Comparison of ENCODE assay signal across 21 cellular contexts in the genomic region with DNA sequence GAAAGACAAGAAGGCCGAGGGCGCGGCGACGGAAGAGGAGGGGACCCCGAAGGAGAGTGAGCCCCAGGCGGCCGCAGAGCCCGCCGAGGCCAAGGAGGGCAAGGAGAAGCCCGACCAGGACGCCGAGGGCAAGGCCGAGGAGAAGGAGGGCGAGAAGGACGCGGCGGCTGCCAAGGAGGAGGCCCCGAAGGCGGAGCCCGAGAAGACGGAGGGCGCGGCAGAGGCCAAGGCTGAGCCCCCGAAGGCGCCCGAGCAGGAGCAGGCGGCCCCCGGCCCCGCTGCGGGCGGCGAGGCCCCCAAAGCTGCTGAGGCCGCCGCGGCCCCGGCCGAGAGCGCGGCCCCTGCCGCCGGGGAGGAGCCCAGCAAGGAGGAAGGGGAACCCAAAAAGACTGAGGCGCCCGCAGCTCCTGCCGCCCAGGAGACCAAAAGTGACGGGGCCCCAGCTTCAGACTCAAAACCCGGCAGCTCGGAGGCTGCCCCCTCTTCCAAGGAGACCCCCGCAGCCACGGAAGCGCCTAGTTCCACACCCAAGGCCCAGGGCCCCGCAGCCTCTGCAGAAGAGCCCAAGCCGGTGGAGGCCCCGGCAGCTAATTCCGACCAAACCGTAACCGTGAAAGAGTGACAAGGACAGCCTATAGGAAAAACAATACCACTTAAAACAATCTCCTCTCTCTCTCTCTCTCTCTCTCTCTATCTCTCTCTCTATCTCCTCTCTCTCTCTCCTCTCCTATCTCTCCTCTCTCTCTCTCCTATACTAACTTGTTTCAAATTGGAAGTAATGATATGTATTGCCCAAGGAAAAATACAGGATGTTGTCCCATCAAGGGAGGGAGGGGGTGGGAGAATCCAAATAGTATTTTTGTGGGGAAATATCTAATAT. TPM values are rescaled to one million over a fixed set of nuclear protein-coding genes. Genes with fewer than 3 reads are reported as not detected.
DNase-seq lines count a peak whose midpoint lies in the region; ATAC-seq, FAIRE-seq and TF ChIP-seq lines count a peak whose summit lies in the region.
"Had no signal": no experiment of that assay in that cellular context is flagged by ENCODE, and none has a peak within 500 bp of the region (broad histone marks: within the 10 kb centered on the region; RNA-seq: fewer than 3 reads in every experiment).

No MANE protein-coding gene starts in this region.

- H3K27ac ChIP-seq in testis: peak overlapping the region in 1 of 2 donors; percentile 50
- no peak overlapping the region for H3K27ac ChIP-seq in mesenchymal stem cell (ENCODE audit: low read length, poor library complexity, severe bottlenecking)
- H3K27ac ChIP-seq: KMS-11, SJSA1 had no signal

- H2BK15ac ChIP-seq in mesenchymal stem cell (ENCODE audit: low read depth, poor library complexity, severe bottlenecking): no peak overlapping the region

- H3K4me3 Mint-ChIP-seq in IgD-negative memory B cell (peak overlapping the region in 1 of 4 donors; percentile 68), activated B cell treated with CpG ODN at 0.5 μM for 24 hours (peak overlapping the region; percentile 15), memory B cell (no peak overlapping the region)
- H3K4me3 Mint-ChIP-seq: CD14-positive monocyte, HFFc6 had no signal

- no peaks in the 10 kb centered on the region for H3K27me3 ChIP-seq in testis
- no peaks in the 10 kb centered on the region for H3K27me3 ChIP-seq in mesenchymal stem cell (ENCODE audit: control insufficient read depth in 1 of 2, insufficient read depth in 1 of 2, low read length in 2 of 2)
- H3K27me3 ChIP-seq: Peyer's patch, SJSA1 had no signal

- no peak for DNase-seq in activated B cell treated with CpG ODN at 0.5 μM for 24 hours
- no peak for DNase-seq in memory B cell (ENCODE audit: low spot score in 2 of 2)
- DNase-seq in testis: peak; percentile 31
- DNase-seq in mesenchymal stem cell: no peak
- DNase-seq in AML-193 (lab: John Stamatoyannopoulos, UW): no peak
- no peak for DNase-seq in HTR-8/SVneo (ENCODE audit: insufficient read length, low spot score)
- DNase-seq: ACHN, DMS79, HFFc6, MV-4-11, NCI-H1694 treated with DMSO at 0.1 percent for 48 hours, NCI-H2227 treated with DMSO at 0.1 percent for 48 hours, NCI-H524, NCI-H82 had no signal

- peaks cover 18% of the 10 kb centered on the region for H3K79me1 ChIP-seq in mesenchymal stem cell (replicated peaks; ENCODE audit: low read length, poor library complexity, severe bottlenecking)

- H3K23ac ChIP-seq in mesenchymal stem cell (ENCODE audit: low read length in 2 of 2): no peak overlapping the region

- no peak for TF ChIP-seq POLR2A in testis (IDR thresholded peaks at IDR 0.05)

- no peak overlapping the region for H3K4ac ChIP-seq in mesenchymal stem cell (ENCODE audit: low read depth in 1 of 2, low read length in 2 of 2)

- H3K14ac ChIP-seq in mesenchymal stem cell (ENCODE audit: low read length in 2 of 2): no peak overlapping the region

- no peaks in the 10 kb centered on the region for H3K4me1 ChIP-seq in testis
- H3K4me1 ChIP-seq in mesenchymal stem cell (ENCODE audit: control insufficient read depth, insufficient read depth, low read depth, low read length): peaks cover 1% of the 10 kb centered on the region

- H3K36me3 Mint-ChIP-seq in IgD-negative memory B cell (peaks cover 8% of the 10 kb centered on the region), activated B cell treated with CpG ODN at 0.5 μM for 24 hours (ENCODE audit: low read depth) (peaks cover 60% of the 10 kb centered on the region), memory B cell (peaks cover 14% of the 10 kb centered on the region)

- 53 to 91% methylated on average over 23 to 57 of the region's 57 CpGs for WGBS in testis, 2 donors
- WGBS in mesenchymal stem cell: 97% methylated on average over 56 of the region's 57 CpGs

- H3K9me3 ChIP-seq in testis: no peaks in the 10 kb centered on the region
- no peaks in the 10 kb centered on the region for H3K9me3 ChIP-seq in mesenchymal stem cell (ENCODE audit: control insufficient read depth, low read length)
- H3K9me3 ChIP-seq: Peyer's patch, SJSA1 had no signal

- no peak overlapping the region for H3K4me2 ChIP-seq in mesenchymal stem cell (ENCODE audit: low read length, poor library complexity, severe bottlenecking)
- H3K4me2 ChIP-seq: KMS-11 had no signal

- intact Hi-C loops in activated B cell treated with CpG ODN at 0.5 μM for 24 hours (cut with micrococcal nuclease): loop anchor here (5.0 kb wide), 1 partner anchor 1422 kb away; no protein-coding TSS in a partner anchor
- intact Hi-C loops in testis (cut with DNase I; ENCODE audit: low total_unique reads): no loop called here

- H3K27me3 Mint-ChIP-seq in IgD-negative memory B cell (no peaks in the 10 kb centered on the region), activated B cell treated with CpG ODN at 0.5 μM for 24 hours (no peaks in the 10 kb centered on the region), memory B cell (no peaks in the 10 kb centered on the region)

- TF ChIP-seq CTCF in activated B cell treated with CpG ODN at 0.5 μM for 24 hours (IDR thresholded peaks at IDR 0.05): no peak
- no peak for TF ChIP-seq CTCF in testis (IDR thresholded peaks at IDR 0.05)

- no peak overlapping the region for H4K8ac ChIP-seq in mesenchymal stem cell (ENCODE audit: low read length)

- H3K4me1 Mint-ChIP-seq in IgD-negative memory B cell: peaks cover 60 to 68% (median 66%) of the 10 kb centered on the region in 3 donors
- H3K4me1 Mint-ChIP-seq in activated B cell treated with CpG ODN at 0.5 μM for 24 hours: peaks cover 87% of the 10 kb centered on the region
- H3K4me1 Mint-ChIP-seq in memory B cell: peaks cover 46% of the 10 kb centered on the region
- H3K4me1 Mint-ChIP-seq: CD14-positive monocyte had no signal

- no peak overlapping the region for H4K91ac ChIP-seq in mesenchymal stem cell (ENCODE audit: low read length)

- peak overlapping the region; percentile 37 to 58 for H3K4me3 ChIP-seq in testis
- H3K4me3 ChIP-seq in mesenchymal stem cell (ENCODE audit: insufficient read depth in 1 of 2, low read depth in 1 of 2, low read length in 2 of 2): no peak overlapping the region
- H3K4me3 ChIP-seq: Peyer's patch, SJSA1 had no signal

- H3K27ac Mint-ChIP-seq in IgD-negative memory B cell (peak overlapping the region; percentile 92 to 95 (median 94)), activated B cell treated with CpG ODN at 0.5 μM for 24 hours (peak overlapping the region; percentile 94), memory B cell (peak overlapping the region; percentile 99)
- H3K27ac Mint-ChIP-seq: HFFc6 had no signal

- no peak overlapping the region for H2AK5ac ChIP-seq in mesenchymal stem cell (ENCODE audit: low read length, severe bottlenecking)

- no peak overlapping the region for H2BK120ac ChIP-seq in mesenchymal stem cell (ENCODE audit: low read depth, low read length)

- H3K36me3 ChIP-seq in testis (ENCODE audit: low read depth, missing control alignments): no peaks in the 10 kb centered on the region
- peaks cover 26 to 61% of the 10 kb centered on the region in 2 experiments for H3K36me3 ChIP-seq in mesenchymal stem cell (ENCODE audit: control insufficient read depth in 1 of 2, insufficient read depth in 2 of 2, low read depth in 1 of 2, low read length in 2 of 2)
- H3K36me3 ChIP-seq: Peyer's patch had no signal

- H2AFZ ChIP-seq in mesenchymal stem cell (ENCODE audit: low read depth, low read length): no peak overlapping the region

- H3K9ac ChIP-seq in mesenchymal stem cell (ENCODE audit: low read length): no peak overlapping the region
- H3K9ac ChIP-seq: KMS-11 had no signal

- no peak overlapping the region for H2BK12ac ChIP-seq in mesenchymal stem cell (ENCODE audit: low read length in 2 of 2)

- no peak for ATAC-seq in activated B cell treated with CpG ODN at 0.5 μM for 24 hours (ENCODE audit: low read depth)
- no peak for ATAC-seq in memory B cell (ENCODE audit: low read depth)
- ATAC-seq: HepG2 had no signal

- H3K18ac ChIP-seq in mesenchymal stem cell (ENCODE audit: low read depth in 1 of 2, low read length in 2 of 2): no peak overlapping the region

- POLR2A ChIA-PET in activated B cell treated with CpG ODN at 0.5 μM for 24 hours (lab: Charles Lee): interaction anchor here (0.6 to 3.4 kb wide), 8 partner anchors 8 to 58 kb away, joined by 3 to 19 read pairs (median 8); a partner anchor contains a TSS

- FAIRE-seq in HTR-8/SVneo (lab: Jason Lieb, UNC): no peak
- FAIRE-seq: H1, HepG2 had no signal

- no peak overlapping the region for H2BK5ac ChIP-seq in mesenchymal stem cell (ENCODE audit: low read depth, low read length, poor library complexity, severe bottlenecking)

- CTCF ChIA-PET in activated B cell treated with CpG ODN at 0.5 μM for 24 hours (lab: Charles Lee): no interaction called here

- H3K9me3 Mint-ChIP-seq in IgD-negative memory B cell (no peaks in the 10 kb centered on the region), activated B cell treated with CpG ODN at 0.5 μM for 24 hours (peaks cover 6% of the 10 kb centered on the region), memory B cell (peaks cover 4% of the 10 kb centered on the region)
- H3K9me3 Mint-ChIP-seq: HFFc6 had no signal

RNA-seq across cellular contexts. Expression of a gene that starts 58.1 kb away (rescaled TPM):
- polyA plus RNA-seq in IgD-negative memory B cell: 149 TPM
- 316 and 318 TPM in 2 replicates for total RNA-seq in activated B cell treated with CpG ODN at 0.5 μM for 24 hours
- 1 to 10 TPM; 2.1 to 2.6 TPM for total RNA-seq in testis
- polyA plus RNA-seq in testis (ENCODE audit: insufficient read depth, low read depth, low replicate concordance): 5.6 TPM
- 308 TPM for polyA plus RNA-seq in mesenchymal stem cell (2013, experiment 1 of 2)
- 322 TPM for polyA plus RNA-seq in mesenchymal stem cell (2013, experiment 2 of 2)
- total RNA-seq: HepG2 had no signal

Comparison
In these comparisons a context has a peak if more than half of its experiments do, and no peak if none do; other contexts are left out.
1. H3K4me3 ChIP-seq: peak in testis (2 of 2); none in mesenchymal stem cell (0 of 2).
2. RNA of a gene that starts 58.1 kb away (total RNA-seq): 316 to 318 TPM in activated B cell treated with CpG ODN at 0.5 μM for 24 hours; 2.1 to 2.6 TPM in testis; every median in the first group is over 10 times any median in the second.
3. Peak in every context shown above with its lines, with median percentiles within 50 percentile points of each other: H3K27ac Mint-ChIP-seq.